In genomic region chr7:150383710-150384397, GRCh38 we compare ENCODE assay signal across 11 cellular contexts. TPM values are rescaled to one million over a fixed set of nuclear protein-coding genes. Genes with fewer than 3 reads are reported as not detected.
A peak's percentile ranks its signal among the peaks of the same experiment; 100 is the strongest.
DNase-seq lines count a peak whose midpoint lies in the region; ATAC-seq and TF ChIP-seq lines count a peak whose summit lies in the region.
"Had no signal": no experiment of that assay in that cellular context is flagged by ENCODE, and none has a peak within 500 bp of the region (broad histone marks: within the 10 kb centered on the region; RNA-seq: fewer than 3 reads in every experiment).

No MANE protein-coding gene starts in this region.

- H3K4me1 ChIP-seq in A673 (ENCODE audit: insufficient read depth, low read length, poor library complexity, severe bottlenecking) (peaks cover 11% of the 10 kb centered on the region), liver (ENCODE audit: control insufficient read depth in 4 of 4, insufficient read depth in 4 of 4, low read length in 3 of 4) (peaks cover 6 to 62% (median 55%) of the 10 kb centered on the region in 4 donors)

- CTCF ChIA-PET in A673 (lab: Charles Lee) = no interaction called here

- no peak overlapping the region for H3K4me3 ChIP-seq in A673 (ENCODE audit: low read depth, low read length, poor library complexity, severe bottlenecking)
- H3K4me3 ChIP-seq in liver (ENCODE audit: low read depth in 1 of 3, low read length in 3 of 3) = no peak overlapping the region

- H3K36me3 ChIP-seq in A673 (ENCODE audit: insufficient read depth, low read length, poor library complexity, severe bottlenecking) = peaks cover 6% of the 10 kb centered on the region
- no peaks in the 10 kb centered on the region for H3K36me3 ChIP-seq in liver (ENCODE audit: control insufficient read depth in 4 of 4, insufficient read depth in 3 of 4, low read depth in 1 of 4, low read length in 3 of 4)

- in situ Hi-C loops in ACHN (cut with HindIII; ENCODE audit: low pct_ligation_motif_present, low pct_unique_long_range_greater_than_20kb, low sequenced_read_pairs) = no loop called here

- no peak overlapping the region for H3K9ac ChIP-seq in liver (ENCODE audit: low read depth in 1 of 2, low read length in 2 of 2)

- no peaks in the 10 kb centered on the region for H3K9me3 ChIP-seq in A673 (ENCODE audit: low read depth, low read length, poor library complexity, severe bottlenecking)
- no peaks in the 10 kb centered on the region for H3K9me3 ChIP-seq in liver (ENCODE audit: control insufficient read depth in 4 of 4, low read length in 3 of 4)

- intact Hi-C loops in A673 (cut with micrococcal nuclease; ENCODE audit: unreplicated experiment) = no loop called here

- H3K27ac ChIP-seq in A673 (ENCODE audit: low read depth, low read length, poor library complexity, severe bottlenecking) (peak overlapping the region; percentile 11), liver (ENCODE audit: low read depth in 1 of 2, low read length in 2 of 2) (no peak overlapping the region)

- peak in 1 of 2 donors; percentile 45 for TF ChIP-seq RAD21 in liver (IDR thresholded peaks at IDR 0.05)

- TF ChIP-seq CTCF in A673 (conservative IDR thresholded peaks at IDR 0.05; ENCODE audit: low read depth, low read length) (no peak), liver (IDR thresholded peaks at IDR 0.05; ENCODE audit: low read depth, low read length, missing input control) (no peak)

- H3K27me3 ChIP-seq in A673 (replicated peaks; ENCODE audit: insufficient read depth, low read depth, low read length, poor library complexity) = no peaks in the 10 kb centered on the region
- H3K27me3 ChIP-seq in liver (ENCODE audit: control insufficient read depth in 4 of 4, insufficient read depth in 4 of 4, low read length in 3 of 4) = no peaks in the 10 kb centered on the region

- DNase-seq in A673 (ENCODE audit: low spot score) = no peak
- DNase-seq in NCI-H1092 treated with DMSO at 0.1 percent for 48 hours (lab: John Stamatoyannopoulos, UW) = peak; percentile 59
- peak; percentile 27 for DNase-seq in amniotic epithelial cell (ENCODE audit: low read depth)
- no peak for DNase-seq in ACHN
- no peak for DNase-seq in GM19240 (ENCODE audit: insufficient read length, low spot score)
- DNase-seq: CD4-positive, CD25-positive, alpha-beta regulatory T cell; Karpas-422 had no signal

- 71% methylated on average over 22 of the region's 22 CpGs for WGBS in liver

- POLR2A ChIA-PET in A673 (lab: Charles Lee; ENCODE audit: low non-redundant PET) = no interaction called here

- ATAC-seq in HG03378 (IDR thresholded peaks at IDR 0.05; ENCODE audit: unreplicated experiment) (no peak), HG02623 (IDR thresholded peaks at IDR 0.05; ENCODE audit: unreplicated experiment) (no peak)
- ATAC-seq: esophagus mucosa had no signal

- no TSS peak for BruUV-seq in A673 (replicated peaks; lab: Mats Ljungman, UMichigan)

TF ChIP-seq in liver, 16 proteins besides CTCF, POLR2A, EP300 and RAD21:
- TF ChIP-seq HNF4A (conservative IDR thresholded peaks at IDR 0.05) (peak; percentile 32 to 61), RXRA (IDR thresholded peaks at IDR 0.05) (peak; percentile 12 to 44), SP1 (IDR thresholded peaks at IDR 0.05) (peak; percentile 57), REST (IDR thresholded peaks at IDR 0.05) (no peak), JUND (IDR thresholded peaks at IDR 0.05) (no peak), FOXA1 (IDR thresholded peaks at IDR 0.05) (no peak), HNF4G (IDR thresholded peaks at IDR 0.05) (no peak), ZBTB33 (IDR thresholded peaks at IDR 0.05) (no peak), TAF1 (conservative IDR thresholded peaks at IDR 0.05) (peak; percentile 95), MAX (IDR thresholded peaks at IDR 0.05) (no peak), ATF3 (IDR thresholded peaks at IDR 0.05) (no peak), FOXA2 (IDR thresholded peaks at IDR 0.05) (no peak), GABPA (IDR thresholded peaks at IDR 0.05 in 1 of 2, conservative IDR thresholded peaks at IDR 0.05 in 1 of 2) (no peak), YY1 (IDR thresholded peaks at IDR 0.05) (no peak), NR2F2 (IDR thresholded peaks at IDR 0.05) (no peak), EGR1 (IDR thresholded peaks at IDR 0.05; ENCODE audit: low read depth in 2 of 2) (no peak)
TF ChIP-seq in liver: peak in this region for 4.

RNA-seq across cellular contexts. Expression of gene ZNF775, which starts 4.7 kb away (rescaled TPM):
- total RNA-seq in A673 (2021) = 12.1 and 14.3 TPM in 2 replicates
- total RNA-seq in liver = 1 to 10 TPM in 1 of 2 donors, under 1 TPM in 1; 0.33 to 3.1 TPM
- polyA plus RNA-seq in liver = under 1 TPM; 0.08 to 0.72 TPM

RNA-seq across cellular contexts. Expression of gene REPIN1, which starts 15.2 kb away (rescaled TPM):
- total RNA-seq in A673 (2021) (113 and 114 TPM in 2 replicates), liver (100 to 1,000 TPM in 1 of 2 donors, 10 to 100 TPM in 1; 44.4 to 118 TPM)
- polyA plus RNA-seq in liver = 10 to 100 TPM; 17.1 to 65.8 TPM

RNA-seq across cellular contexts. Expression of gene RARRES2, which starts 42.4 kb away (rescaled TPM):
- total RNA-seq in A673 (2021) = not detected in 2 replicates
- total RNA-seq in liver = 100 to 1,000 TPM; 149 to 437 TPM
- polyA plus RNA-seq in liver = 1,000 to 10,000 TPM; 1,248 to 1,915 TPM
- total RNA-seq: CD4-positive, CD25-positive, alpha-beta regulatory T cell had no signal
- polyA plus RNA-seq: CD4-positive, CD25-positive, alpha-beta regulatory T cell had no signal

Comparison
In these comparisons a context has a peak if more than half of its experiments do, and no peak if none do; other contexts are left out.
1. DNase-seq: peak in NCI-H1092 treated with DMSO at 0.1 percent for 48 hours (single experiment) and amniotic epithelial cell (single experiment); none in A673 (single experiment), ACHN (single experiment) and GM19240 (single experiment).
2. RNA of gene RARRES2, which starts 42.4 kb away (total RNA-seq): 149 to 437 TPM in liver; not detected in A673; every median in the first group is over 100 times any median in the second.